23 cellular contexts compared by ENCODE assay signal in genomic region chr16:22420606-22421135, GRCh38.
"Had no signal": no experiment of that assay in that cellular context is flagged by ENCODE, and none has a peak within 500 bp of the region (broad histone marks: within the 10 kb centered on the region; RNA-seq: fewer than 3 reads in every experiment).

No MANE protein-coding gene starts in this region.

- H3K4me1 ChIP-seq: colonic mucosa, parathyroid adenoma had no signal

- H3K27ac ChIP-seq: colonic mucosa, lower lobe of right lung, neutrophil, parathyroid adenoma, testis, tibial artery, upper lobe of left lung had no signal

- H3K36me3 ChIP-seq: colonic mucosa had no signal

- H3K4me1 Mint-ChIP-seq: nephron progenitor cell; stimulated activated memory B cell treated with anti-CD40 and anti-IgM and Interleukin-4, amounts not matched to agents 10 μg/mL and 1 μg/mL and 100 μg/mL, for 72 hours had no signal

- H3K79me2 ChIP-seq: parathyroid adenoma had no signal

- H3K4me3 ChIP-seq: colonic mucosa, lower lobe of right lung, testis, tibial artery, upper lobe of left lung had no signal

- H3K27me3 Mint-ChIP-seq: dendritic cell treated with granulocyte-macrophage colony-stimulating factor and Interleukin-4, amounts not matched to agents 40 ng/mL and 50 ng/mL, for 4 days; naive thymus-derived CD8-positive, alpha-beta T cell; progenitor cell of endocrine pancreas; stimulated activated memory B cell treated with anti-CD40 and anti-IgM and Interleukin-4, amounts not matched to agents 10 μg/mL and 1 μg/mL and 100 μg/mL, for 72 hours had no signal

- H3K9me3 Mint-ChIP-seq: dendritic cell treated with granulocyte-macrophage colony-stimulating factor and Interleukin-4, amounts not matched to agents 40 ng/mL and 50 ng/mL, for 4 days; naive thymus-derived CD8-positive, alpha-beta T cell; nephron progenitor cell had no signal

- H3K9ac ChIP-seq: parathyroid adenoma had no signal

- H3K27ac Mint-ChIP-seq: dendritic cell treated with granulocyte-macrophage colony-stimulating factor and Interleukin-4, amounts not matched to agents 40 ng/mL and 50 ng/mL, for 4 days; nephron progenitor cell; progenitor cell of endocrine pancreas; stimulated activated memory B cell treated with anti-CD40 and anti-IgM and Interleukin-4, amounts not matched to agents 10 μg/mL and 1 μg/mL and 100 μg/mL, for 72 hours had no signal

- FAIRE-seq: frontal cortex, keratinocyte, urothelium cell line had no signal

- H2AFZ ChIP-seq: parathyroid adenoma had no signal

- H3K27me3 ChIP-seq: colonic mucosa, neutrophil, testis, tibial artery, upper lobe of left lung had no signal

- H3K4me3 Mint-ChIP-seq: dendritic cell treated with granulocyte-macrophage colony-stimulating factor and Interleukin-4, amounts not matched to agents 40 ng/mL and 50 ng/mL, for 4 days; naive thymus-derived CD8-positive, alpha-beta T cell; nephron progenitor cell; stimulated activated memory B cell treated with anti-CD40 and anti-IgM and Interleukin-4, amounts not matched to agents 10 μg/mL and 1 μg/mL and 100 μg/mL, for 72 hours had no signal

- ATAC-seq: left ventricle myocardium superior; lower lobe of right lung; naive thymus-derived CD8-positive, alpha-beta T cell; sciatic nerve; stimulated activated memory B cell treated with anti-CD40 and anti-IgM and Interleukin-4, amounts not matched to agents 10 μg/mL and 1 μg/mL and 100 μg/mL, for 72 hours; stimulated activated naive CD8-positive, alpha-beta T cell treated with anti-CD3 and anti-CD28 coated beads, Interleukin-15, Interleukin-2, amounts not matched to agents 100 U/mL and 50 U/mL, for 24 hours had no signal

- H3K9me3 ChIP-seq: colonic mucosa, lower lobe of right lung, neutrophil, testis, tibial artery, upper lobe of left lung had no signal

- DNase-seq: colonic mucosa; effector memory CD4-positive, alpha-beta T cell; hypothalamus; left ventricle myocardium superior; lower lobe of right lung; naive thymus-derived CD8-positive, alpha-beta T cell; nephron progenitor cell; stimulated activated CD4-positive, alpha-beta T cell treated with anti-CD3 and anti-CD28 coated beads, Interleukin-2, amount 100 ng/mL, for 24 hours; stimulated activated CD4-positive, alpha-beta T cell treated with anti-CD3 and anti-CD28 coated beads, Interleukin-4, amount 100 ng/mL, for 24 hours; stimulated activated naive CD8-positive, alpha-beta T cell treated with anti-CD3 and anti-CD28 coated beads, Interleukin-15, Interleukin-2, amounts not matched to agents 100 U/mL and 50 U/mL, for 24 hours; substantia nigra; testis; tibial artery had no signal
